12 cellular contexts compared by ENCODE assay signal in genomic region chr7:75732764-75733630, GRCh38. TPM values are rescaled to one million over a fixed set of nuclear protein-coding genes. Genes with fewer than 3 reads are reported as not detected.
DNase-seq lines count a peak whose midpoint lies in the region; FAIRE-seq and TF ChIP-seq lines count a peak whose summit lies in the region.
"Had no signal": no experiment of that assay in that cellular context is flagged by ENCODE, and none has a peak within 500 bp of the region (broad histone marks: within the 10 kb centered on the region; RNA-seq: fewer than 3 reads in every experiment).

No MANE protein-coding gene starts in this region.

- TF ChIP-seq CTCF in astrocyte of the cerebellum (IDR thresholded peaks at IDR 0.05; ENCODE audit: low read depth, low read length, missing control alignments) (no peak), kidney (IDR thresholded peaks at IDR 0.05; ENCODE audit: borderline replicate concordance, extremely low read depth, insufficient read depth) (no peak), tibial nerve (IDR thresholded peaks at IDR 0.05) (no peak)

- H3K27ac ChIP-seq in kidney (ENCODE audit: low read depth in 2 of 2, low read length in 2 of 2) (no peak overlapping the region), tibial nerve (peak overlapping the region in 3 of 4 donors; percentile 32 to 73 (median 70))

- 59 to 60% methylated on average over 14 to 15 of the region's 15 CpGs for WGBS in tibial nerve, 2 donors

- no peak for DNase-seq in HEK293T (ENCODE audit: extremely low spot score)
- peak; percentile 80 for DNase-seq in astrocyte of the cerebellum (ENCODE audit: low read depth)
- DNase-seq in kidney = peak; percentile 76
- no peak for DNase-seq in tibial nerve (ENCODE audit: low spot score in 2 of 2)
- no peak for DNase-seq in DMS 273 treated with DMSO at 0.1 percent for 48 hours (lab: John Stamatoyannopoulos, UW)
- no peak for DNase-seq in NCI-H2107 treated with DMSO at 0.1 percent for 48 hours (lab: John Stamatoyannopoulos, UW; ENCODE audit: unreplicated experiment)
- DNase-seq in iPS-NIHi11 (ENCODE audit: low spot score) = no peak
- DNase-seq in NCI-H2196 (lab: John Stamatoyannopoulos, UW; ENCODE audit: unreplicated experiment) = no peak
- DNase-seq: NCI-H2171 treated with DMSO at 0.1 percent for 48 hours had no signal

- no peak overlapping the region for H3K9ac ChIP-seq in kidney (ENCODE audit: low read length in 2 of 2)

- CTCF ChIA-PET in HEK293T (lab: Yijun Ruan, JAX) = no interaction called here

- H3K4me3 ChIP-seq in astrocyte of the cerebellum (ENCODE audit: low read depth, low read length) = no peak overlapping the region
- H3K4me3 ChIP-seq in kidney (ENCODE audit: low read length in 2 of 2) = no peak overlapping the region
- no peak overlapping the region for H3K4me3 ChIP-seq in tibial nerve

- H3K36me3 ChIP-seq in kidney (ENCODE audit: control insufficient read depth in 1 of 2, insufficient read depth in 2 of 2, low read length in 2 of 2) = no peaks in the 10 kb centered on the region
- H3K36me3 ChIP-seq in tibial nerve = peaks cover 0 to 8% (median 0%) of the 10 kb centered on the region in 3 donors

- H3K4me1 ChIP-seq in kidney (ENCODE audit: control insufficient read depth in 1 of 2, insufficient read depth in 1 of 2, low read depth in 1 of 2, low read length in 2 of 2) = peaks cover 13 to 25% of the 10 kb centered on the region in 2 donors
- peaks cover 0 to 67% (median 3%) of the 10 kb centered on the region in 4 donors for H3K4me1 ChIP-seq in tibial nerve

- in situ Hi-C loops in astrocyte of the cerebellum (cut with HindIII; ENCODE audit: low sequenced_read_pairs) = no loop called here

- H3K9me3 ChIP-seq in kidney (ENCODE audit: control insufficient read depth in 1 of 2, low read length in 2 of 2) (no peaks in the 10 kb centered on the region), tibial nerve (no peaks in the 10 kb centered on the region)

- FAIRE-seq in kidney (lab: Jason Lieb, UNC) = no peak
- FAIRE-seq: GM12892 had no signal

- no peak for TF ChIP-seq POLR2A in tibial nerve (IDR thresholded peaks at IDR 0.05)

- POLR2A ChIA-PET in HEK293T (lab: Yijun Ruan, JAX) = no interaction called here

- no peaks in the 10 kb centered on the region for H3K27me3 ChIP-seq in tibial nerve

- intact Hi-C loops in kidney (cut with DNase I) = no loop called here

- no peak for TF ChIP-seq EP300 in tibial nerve (IDR thresholded peaks at IDR 0.05)

TF ChIP-seq in HEK293T, 16 proteins besides CTCF, POLR2A, EP300 and RAD21:
- TF ChIP-seq ELF4 (IDR thresholded peaks at IDR 0.05) (no peak), SP1 (IDR thresholded peaks at IDR 0.05) (no peak), PKNOX1 (IDR thresholded peaks at IDR 0.05) (peak; percentile 90), FOXA1 (IDR thresholded peaks at IDR 0.05) (no peak)

RNA-seq across cellular contexts. Expression of gene HIP1, which starts 5.7 kb away (rescaled TPM):
- total RNA-seq in kidney (50.1 TPM), tibial nerve (10 to 100 TPM; 43.2 to 59.7 (median 49.8) TPM)
- polyA plus RNA-seq in kidney (ENCODE audit: insufficient read depth, low read depth, low replicate concordance) = 11.2 TPM

RNA-seq across cellular contexts. Expression of gene CCL26, which starts 39.0 kb away (rescaled TPM):
- total RNA-seq in kidney (0.88 TPM), tibial nerve (1 to 10 TPM in 2 of 4 donors, not detected in 2; 3.8 to 6.3 TPM)
- polyA plus RNA-seq in kidney (ENCODE audit: insufficient read depth, low read depth, low replicate concordance) = not detected
- total RNA-seq: mesothelial cell of epicardium; T-helper 1 cell treated with Interleukin-12 subunit alpha and Interleukin-12 subunit beta and Interleukin-4 antibody, amounts not matched to agents 30 ng/mL and 1 ng/mL, for 36 hours had no signal

Comparison
In these comparisons a context has a peak if more than half of its experiments do, and no peak if none do; other contexts are left out.
1. DNase-seq: peak in astrocyte of the cerebellum (single experiment) and kidney (single experiment); none in HEK293T (single experiment), tibial nerve (0 of 2), DMS 273 treated with DMSO at 0.1 percent for 48 hours (single experiment), NCI-H2107 treated with DMSO at 0.1 percent for 48 hours (single experiment), iPS-NIHi11 (single experiment) and NCI-H2196 (single experiment).
2. H3K27ac ChIP-seq: peak in tibial nerve (3 of 4); none in kidney (0 of 2).